ENCODE assay signal across 27 cellular contexts in the genomic region with DNA sequence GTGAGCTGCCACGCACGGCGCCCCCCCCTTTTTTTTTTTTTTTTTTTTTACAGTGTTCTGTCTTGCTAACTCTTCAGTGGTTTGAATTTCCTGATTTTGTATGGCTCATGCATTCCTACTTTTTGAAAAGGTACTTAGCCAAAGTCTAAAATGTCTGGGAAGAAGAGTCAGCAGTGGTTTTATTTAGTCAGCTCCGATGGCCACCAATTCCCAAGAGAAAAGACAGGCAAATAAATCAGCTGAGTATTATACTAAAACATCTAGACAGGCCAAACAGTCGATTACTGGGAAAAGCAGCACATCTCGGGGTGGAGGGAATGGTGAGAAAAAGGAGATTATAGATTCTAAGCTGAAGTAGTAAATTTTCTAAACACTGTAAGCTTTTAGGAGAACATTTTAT.
"Had no signal": no experiment of that assay in that cellular context is flagged by ENCODE, and none has a peak within 500 bp of the region (broad histone marks: within the 10 kb centered on the region; RNA-seq: fewer than 3 reads in every experiment).

No MANE protein-coding gene starts in this region.

- H3K27ac ChIP-seq: coronary artery, esophagus squamous epithelium, foreskin keratinocyte, neutrophil, parathyroid adenoma, right lobe of liver, testis, VCaP had no signal

- H3K27me3 ChIP-seq: esophagus squamous epithelium, foreskin keratinocyte, neutrophil, right lobe of liver, testis had no signal

- H3K9me3 Mint-ChIP-seq: activated CD4-positive, alpha-beta T cell treated with anti-CD3 and anti-CD28 coated beads, Interleukin-2, amount 10 ng/mL, durations not matched to agents 24 days and 14 days; endodermal cell; stimulated activated memory B cell treated with anti-CD40 and anti-IgM and Interleukin-4, amounts not matched to agents 10 μg/mL and 1 μg/mL and 100 μg/mL, for 72 hours had no signal

- ATAC-seq: activated CD4-positive, CD25-positive, alpha-beta regulatory T cell treated with anti-CD3 and anti-CD28 coated beads, Interleukin-2, amount 50 U/mL, for 24 hours; activated T-cell treated with anti-CD3 and anti-CD28 coated beads, Interleukin-2, amount 50 U/mL, for 72 hours; foreskin keratinocyte; left ventricle myocardium superior; natural killer cell treated with Interleukin-12 subunit alpha and Interleukin-12 subunit beta and Interleukin-15 and Interleukin-18, amount 100 ng/mL, for 72 hours; right lobe of liver; stimulated activated memory B cell treated with anti-CD40 and anti-IgM and Interleukin-4, amounts not matched to agents 10 μg/mL and 1 μg/mL and 100 μg/mL, for 72 hours had no signal

- H3K36me3 ChIP-seq: esophagus squamous epithelium, neutrophil, right lobe of liver had no signal

- H3K27ac Mint-ChIP-seq: activated CD4-positive, alpha-beta memory T cell treated with anti-CD3 and anti-CD28 coated beads, Interleukin-2, amount 10 ng/mL, durations not matched to agents 7 days and 5 days; activated CD4-positive, alpha-beta T cell treated with anti-CD3 and anti-CD28 coated beads, Interleukin-2, amount 10 ng/mL, durations not matched to agents 24 days and 14 days; activated naive CD4-positive, alpha-beta T cell treated with anti-CD3 and anti-CD28 coated beads, Interleukin-2, amount 10 ng/mL, durations not matched to agents 7 days and 5 days; activated T-cell treated with anti-CD3 and anti-CD28 coated beads, Interleukin-2, amount 50 U/mL, for 72 hours; endodermal cell; natural killer cell treated with Interleukin-12 subunit alpha and Interleukin-12 subunit beta and Interleukin-15 and Interleukin-18, amount 100 ng/mL, for 72 hours; stimulated activated memory B cell treated with anti-CD40 and anti-IgM and Interleukin-4, amounts not matched to agents 10 μg/mL and 1 μg/mL and 100 μg/mL, for 72 hours had no signal

- H3K4me3 ChIP-seq: coronary artery, esophagus squamous epithelium, right lobe of liver, smooth muscle cell, testis had no signal

- H3K9me3 ChIP-seq: esophagus squamous epithelium, neutrophil, right lobe of liver, testis had no signal

- DNase-seq: activated CD4-positive, alpha-beta memory T cell treated with anti-CD3 and anti-CD28 coated beads, Interleukin-2, amount 10 ng/mL, durations not matched to agents 7 days and 5 days; activated CD4-positive, alpha-beta T cell treated with anti-CD3 and anti-CD28 coated beads, Interleukin-2, amount 10 ng/mL, durations not matched to agents 24 days and 14 days; activated effector memory CD4-positive, alpha-beta T cell treated with Interleukin-2 at 50 U/mL for 16 hours; activated naive CD4-positive, alpha-beta T cell treated with anti-CD3 and anti-CD28 coated beads, Interleukin-2, amount 10 ng/mL, durations not matched to agents 7 days and 5 days; activated T-cell treated with anti-CD3 and anti-CD28 coated beads, Interleukin-2, amount 50 U/mL, for 72 hours; amygdala; cerebellar nuclear complex; endodermal cell; esophagus squamous epithelium; foreskin keratinocyte; hippocampal formation; kidney glomerular epithelial cell; left ventricle myocardium superior; mammary epithelial cell; midbrain; right lobe of liver; stimulated activated CD4-positive, alpha-beta T cell treated with anti-CD3 and anti-CD28 coated beads, Interleukin-15, amount 100 ng/mL, for 24 hours; testis; trophoblast cell had no signal

- H3K36me3 Mint-ChIP-seq: activated naive CD4-positive, alpha-beta T cell treated with anti-CD3 and anti-CD28 coated beads, Interleukin-2, amount 10 ng/mL, durations not matched to agents 7 days and 5 days; natural killer cell treated with Interleukin-12 subunit alpha and Interleukin-12 subunit beta and Interleukin-15 and Interleukin-18, amount 100 ng/mL, for 72 hours; stimulated activated memory B cell treated with anti-CD40 and anti-IgM and Interleukin-4, amounts not matched to agents 10 μg/mL and 1 μg/mL and 100 μg/mL, for 72 hours had no signal

- H3K4me3 Mint-ChIP-seq: activated CD4-positive, alpha-beta memory T cell treated with anti-CD3 and anti-CD28 coated beads, Interleukin-2, amount 10 ng/mL, durations not matched to agents 7 days and 5 days; activated CD4-positive, alpha-beta T cell treated with anti-CD3 and anti-CD28 coated beads, Interleukin-2, amount 10 ng/mL, durations not matched to agents 24 days and 14 days; activated naive CD4-positive, alpha-beta T cell treated with anti-CD3 and anti-CD28 coated beads, Interleukin-2, amount 10 ng/mL, durations not matched to agents 7 days and 5 days; activated T-cell treated with anti-CD3 and anti-CD28 coated beads, Interleukin-2, amount 50 U/mL, for 72 hours; endodermal cell; natural killer cell treated with Interleukin-12 subunit alpha and Interleukin-12 subunit beta and Interleukin-15 and Interleukin-18, amount 100 ng/mL, for 72 hours; stimulated activated memory B cell treated with anti-CD40 and anti-IgM and Interleukin-4, amounts not matched to agents 10 μg/mL and 1 μg/mL and 100 μg/mL, for 72 hours had no signal

- H3K27me3 Mint-ChIP-seq: activated CD4-positive, alpha-beta memory T cell treated with anti-CD3 and anti-CD28 coated beads, Interleukin-2, amount 10 ng/mL, durations not matched to agents 7 days and 5 days; activated CD4-positive, alpha-beta T cell treated with anti-CD3 and anti-CD28 coated beads, Interleukin-2, amount 10 ng/mL, durations not matched to agents 24 days and 14 days; activated naive CD4-positive, alpha-beta T cell treated with anti-CD3 and anti-CD28 coated beads, Interleukin-2, amount 10 ng/mL, durations not matched to agents 7 days and 5 days; natural killer cell treated with Interleukin-12 subunit alpha and Interleukin-12 subunit beta and Interleukin-15 and Interleukin-18, amount 100 ng/mL, for 72 hours; stimulated activated memory B cell treated with anti-CD40 and anti-IgM and Interleukin-4, amounts not matched to agents 10 μg/mL and 1 μg/mL and 100 μg/mL, for 72 hours had no signal

- H3K4me1 ChIP-seq: esophagus squamous epithelium, foreskin keratinocyte, parathyroid adenoma, right lobe of liver, testis had no signal

- H3K4me1 Mint-ChIP-seq: activated CD4-positive, alpha-beta memory T cell treated with anti-CD3 and anti-CD28 coated beads, Interleukin-2, amount 10 ng/mL, durations not matched to agents 7 days and 5 days; activated CD4-positive, alpha-beta T cell treated with anti-CD3 and anti-CD28 coated beads, Interleukin-2, amount 10 ng/mL, durations not matched to agents 24 days and 14 days; activated naive CD4-positive, alpha-beta T cell treated with anti-CD3 and anti-CD28 coated beads, Interleukin-2, amount 10 ng/mL, durations not matched to agents 7 days and 5 days; stimulated activated memory B cell treated with anti-CD40 and anti-IgM and Interleukin-4, amounts not matched to agents 10 μg/mL and 1 μg/mL and 100 μg/mL, for 72 hours had no signal
